In genomic region chr11:1073261-1073724, GRCh38 we compare ENCODE assay signal across 2 cellular contexts.
A peak's percentile ranks its signal among the peaks of the same experiment; 100 is the strongest.
TF ChIP-seq lines count a peak whose summit lies in the region.

No MANE protein-coding gene starts in this region.

TF ChIP-seq in A549, 52 proteins besides CTCF, POLR2A, EP300 and RAD21:
- no peak for TF ChIP-seq FOXS1 (CRISPR knock-in tag; IDR thresholded peaks at IDR 0.05)
- TF ChIP-seq ATOH8 (CRISPR knock-in tag; IDR thresholded peaks at IDR 0.05; ENCODE audit: low read depth): peak; percentile 69
- peak; percentile 28; the same call in 1 of the 2 replicates for TF ChIP-seq GATA3 (IDR thresholded peaks at IDR 0.05; ENCODE audit: borderline replicate concordance)
- TF ChIP-seq TFCP2L1 (CRISPR knock-in tag; IDR thresholded peaks at IDR 0.05): 0 out of 2 replicates have a peak, but pooled peaks have one; percentile 42
- TF ChIP-seq CHD2 (IDR thresholded peaks at IDR 0.05; ENCODE audit: low read length, partially characterized antibody): no peak
- TF ChIP-seq MAZ (IDR thresholded peaks at IDR 0.05; ENCODE audit: borderline replicate concordance, low read depth, low read length): no peak
- 0 out of 2 replicates have a peak, but pooled peaks have one; percentile 28 for TF ChIP-seq FOSB (CRISPR knock-in tag; IDR thresholded peaks at IDR 0.05)
- TF ChIP-seq HOXB13 (CRISPR knock-in tag; IDR thresholded peaks at IDR 0.05; ENCODE audit: low read depth): peak; percentile 96
- no peak for TF ChIP-seq CHD4 (IDR thresholded peaks at IDR 0.05; ENCODE audit: borderline replicate concordance)
- no peak for TF ChIP-seq RCOR1 (IDR thresholded peaks at IDR 0.05; ENCODE audit: low read depth, low read length)
- TF ChIP-seq ZSCAN20 (CRISPR knock-in tag; IDR thresholded peaks at IDR 0.05): peak; percentile 83; the same call in 1 of the 2 replicates
- peak; percentile 70; the same call in 1 of the 2 replicates for TF ChIP-seq E2F6 (IDR thresholded peaks at IDR 0.05; ENCODE audit: borderline replicate concordance, low read depth)
- peak; percentile 93 for TF ChIP-seq EHF (CRISPR knock-in tag; IDR thresholded peaks at IDR 0.05)
- peak; percentile 81 for TF ChIP-seq HOXB5 (CRISPR knock-in tag; IDR thresholded peaks at IDR 0.05)
- peak; percentile 58 for TF ChIP-seq USF2 (IDR thresholded peaks at IDR 0.05)
- TF ChIP-seq CEBPB (IDR thresholded peaks at IDR 0.05): peak; percentile 14 to 55; a peak in 1 of 4 replicates
- no peak for TF ChIP-seq HDAC2 (IDR thresholded peaks at IDR 0.05)
- TF ChIP-seq FOSL2 (IDR thresholded peaks at IDR 0.05): no peak
- peak; percentile 40 for TF ChIP-seq FOSL2 (CRISPR knock-in tag; IDR thresholded peaks at IDR 0.05)
- peak; percentile 94 for TF ChIP-seq MAX (IDR thresholded peaks at IDR 0.05)
- peak in 1 of 2 experiments; percentile 72; a peak in 2 of 5 replicates for TF ChIP-seq JUN (IDR thresholded peaks at IDR 0.05)
- no peak for TF ChIP-seq KDM5A (IDR thresholded peaks at IDR 0.05)
- peak; percentile 51; the same call in 1 of the 2 replicates for TF ChIP-seq NPAS2 (CRISPR knock-in tag; IDR thresholded peaks at IDR 0.05; ENCODE audit: borderline replicate concordance)
- no peak for TF ChIP-seq PBX3 (IDR thresholded peaks at IDR 0.05)
- no peak for TF ChIP-seq EHMT2 (IDR thresholded peaks at IDR 0.05; ENCODE audit: low read depth)
- TF ChIP-seq MYC (IDR thresholded peaks at IDR 0.05; ENCODE audit: borderline replicate concordance, low read length): peak; percentile 70; the same call in 1 of the 2 replicates
- TF ChIP-seq HEYL (CRISPR knock-in tag; IDR thresholded peaks at IDR 0.05): peak; percentile 89
- no peak for TF ChIP-seq ELK1 (IDR thresholded peaks at IDR 0.05; ENCODE audit: low read depth, low read length)

TF ChIP-seq in IMR-90, 13 proteins besides CTCF, POLR2A, EP300 and RAD21:
- TF ChIP-seq MXI1 (IDR thresholded peaks at IDR 0.05; ENCODE audit: borderline replicate concordance, low read depth, low read length) (no peak), ELK1 (IDR thresholded peaks at IDR 0.05; ENCODE audit: borderline replicate concordance, low read depth, low read length) (no peak), CEBPB (IDR thresholded peaks at IDR 0.05; ENCODE audit: low read depth, low read length) (no peak), RCOR1 (IDR thresholded peaks at IDR 0.05; ENCODE audit: insufficient replicate concordance, low read length) (no peak), MAZ (IDR thresholded peaks at IDR 0.05; ENCODE audit: borderline replicate concordance, low read depth, low read length) (no peak), USF2 (IDR thresholded peaks at IDR 0.05; ENCODE audit: low read depth, low read length) (no peak; the same call in 1 of the 2 replicates), BHLHE40 (IDR thresholded peaks at IDR 0.05; ENCODE audit: low read depth, low read length) (no peak), CHD1 (IDR thresholded peaks at IDR 0.05; ENCODE audit: low read depth, low read length) (no peak), SMC3 (IDR thresholded peaks at IDR 0.05; ENCODE audit: low read depth, low read length) (no peak), FOS (IDR thresholded peaks at IDR 0.05; ENCODE audit: low read depth, low read length) (no peak), MAFK (IDR thresholded peaks at IDR 0.05; ENCODE audit: low read depth, low read length) (no peak), RFX5 (IDR thresholded peaks at IDR 0.05; ENCODE audit: low read depth, low read length) (no peak), NFE2L2 (IDR thresholded peaks at IDR 0.05; ENCODE audit: low read depth, low read length) (no peak)
